1 cellular context compared by ENCODE assay signal in genomic region chr3:132543016-132543739, GRCh38.
TF ChIP-seq lines count a peak whose summit lies in the region.

No MANE protein-coding gene starts in this region.

TF ChIP-seq in HepG2, 621 proteins besides CTCF, POLR2A, EP300 and RAD21 (continued from another document):
- TF ChIP-seq, protein P1, sequence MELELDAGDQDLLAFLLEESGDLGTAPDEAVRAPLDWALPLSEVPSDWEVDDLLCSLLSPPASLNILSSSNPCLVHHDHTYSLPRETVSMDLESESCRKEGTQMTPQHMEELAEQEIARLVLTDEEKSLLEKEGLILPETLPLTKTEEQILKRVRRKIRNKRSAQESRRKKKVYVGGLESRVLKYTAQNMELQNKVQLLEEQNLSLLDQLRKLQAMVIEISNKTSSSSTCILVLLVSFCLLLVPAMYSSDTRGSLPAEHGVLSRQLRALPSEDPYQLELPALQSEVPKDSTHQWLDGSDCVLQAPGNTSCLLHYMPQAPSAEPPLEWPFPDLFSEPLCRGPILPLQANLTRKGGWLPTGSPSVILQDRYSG (CRISPR knock-in tag; IDR thresholded peaks at IDR 0.05): no peak
- TF ChIP-seq, protein P2, sequence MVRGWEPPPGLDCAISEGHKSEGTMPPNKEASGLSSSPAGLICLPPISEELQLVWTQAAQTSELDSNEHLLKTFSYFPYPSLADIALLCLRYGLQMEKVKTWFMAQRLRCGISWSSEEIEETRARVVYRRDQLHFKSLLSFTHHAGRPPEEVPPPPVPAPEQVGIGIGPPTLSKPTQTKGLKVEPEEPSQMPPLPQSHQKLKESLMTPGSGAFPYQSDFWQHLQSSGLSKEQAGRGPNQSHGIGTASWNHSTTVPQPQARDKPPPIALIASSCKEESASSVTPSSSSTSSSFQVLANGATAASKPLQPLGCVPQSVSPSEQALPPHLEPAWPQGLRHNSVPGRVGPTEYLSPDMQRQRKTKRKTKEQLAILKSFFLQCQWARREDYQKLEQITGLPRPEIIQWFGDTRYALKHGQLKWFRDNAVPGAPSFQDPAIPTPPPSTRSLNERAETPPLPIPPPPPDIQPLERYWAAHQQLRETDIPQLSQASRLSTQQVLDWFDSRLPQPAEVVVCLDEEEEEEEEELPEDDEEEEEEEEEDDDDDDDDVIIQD (CRISPR knock-in tag; IDR thresholded peaks at IDR 0.05; ENCODE audit: low read depth): peak; percentile 37; the same call in 1 of the 2 replicates
- peak; percentile 41 for TF ChIP-seq ARID5B (CRISPR knock-in tag; IDR thresholded peaks at IDR 0.05)
- TF ChIP-seq ARNT (IDR thresholded peaks at IDR 0.05): no peak
- peak; percentile 23; the same call in 1 of the 2 replicates for TF ChIP-seq GATAD2A (CRISPR knock-in tag; IDR thresholded peaks at IDR 0.05)
- peak; percentile 37; the same call in 1 of the 2 replicates for TF ChIP-seq YEATS2 (CRISPR knock-in tag; IDR thresholded peaks at IDR 0.05; ENCODE audit: borderline replicate concordance)
- no peak for TF ChIP-seq CCDC6 (CRISPR knock-in tag; IDR thresholded peaks at IDR 0.05)
- no peak for TF ChIP-seq MBNL3 (CRISPR knock-in tag; conservative IDR thresholded peaks at IDR 0.05)
- TF ChIP-seq RARA (CRISPR knock-in tag; IDR thresholded peaks at IDR 0.05): peak; percentile 40; the same call in 1 of the 2 replicates
- TF ChIP-seq YEATS4 (CRISPR knock-in tag; IDR thresholded peaks at IDR 0.05; ENCODE audit: borderline replicate concordance): no peak
- TF ChIP-seq ZSCAN29 (CRISPR knock-in tag; conservative IDR thresholded peaks at IDR 0.05): no peak
- 0 out of 2 replicates have a peak, but pooled peaks have one; percentile 30 for TF ChIP-seq SAP130 (CRISPR knock-in tag; IDR thresholded peaks at IDR 0.05; ENCODE audit: low read depth)
- peak; percentile 19; the same call in 1 of the 2 replicates for TF ChIP-seq TFDP1 (CRISPR knock-in tag; IDR thresholded peaks at IDR 0.05; ENCODE audit: borderline replicate concordance)
- no peak for TF ChIP-seq JUNB (CRISPR knock-in tag; IDR thresholded peaks at IDR 0.05; ENCODE audit: borderline replicate concordance)
- TF ChIP-seq ARNT2 (CRISPR knock-in tag; IDR thresholded peaks at IDR 0.05; ENCODE audit: low read depth): no peak
- no peak for TF ChIP-seq ZNF562 (CRISPR knock-in tag; IDR thresholded peaks at IDR 0.05; ENCODE audit: borderline replicate concordance)
- peak; percentile 23; the same call in 1 of the 2 replicates for TF ChIP-seq HMG20A (CRISPR knock-in tag; IDR thresholded peaks at IDR 0.05; ENCODE audit: borderline replicate concordance)
- TF ChIP-seq TAF1 (CRISPR knock-in tag; IDR thresholded peaks at IDR 0.05): no peak
- TF ChIP-seq ZBTB20 (CRISPR knock-in tag; IDR thresholded peaks at IDR 0.05; ENCODE audit: borderline replicate concordance, low read depth): no peak
- TF ChIP-seq ZNF253 (CRISPR knock-in tag; IDR thresholded peaks at IDR 0.05; ENCODE audit: borderline replicate concordance): no peak
- no peak for TF ChIP-seq MIER2 (CRISPR knock-in tag; IDR thresholded peaks at IDR 0.05)
- no peak for TF ChIP-seq ZMYM3 (CRISPR knock-in tag; IDR thresholded peaks at IDR 0.05)
- TF ChIP-seq IRF1 (CRISPR knock-in tag; IDR thresholded peaks at IDR 0.05; ENCODE audit: low read depth): no peak
